In genomic region chr19:43779820-43780219, GRCh38 we compare ENCODE assay signal across 9 cellular contexts. TPM values are rescaled to one million over a fixed set of nuclear protein-coding genes. Genes with fewer than 3 reads are reported as not detected.
DNase-seq lines count a peak whose midpoint lies in the region; FAIRE-seq and TF ChIP-seq lines count a peak whose summit lies in the region.
"Had no signal": no experiment of that assay in that cellular context is flagged by ENCODE, and none has a peak within 500 bp of the region (broad histone marks: within the 10 kb centered on the region; RNA-seq: fewer than 3 reads in every experiment).

No MANE protein-coding gene starts in this region.

- peak overlapping the region; percentile 79 for H3K4me3 Mint-ChIP-seq in activated CD4-positive, alpha-beta T cell treated with anti-CD3 and anti-CD28 coated beads, Interleukin-2, amount 10 ng/mL, durations not matched to agents 7 days and 5 days

- CTCF ChIA-PET in activated CD4-positive, alpha-beta T cell treated with anti-CD3 and anti-CD28 coated beads, Interleukin-2, amount 10 ng/mL, durations not matched to agents 7 days and 5 days (lab: Charles Lee), result interaction anchor here (1.1 to 9.1 kb wide), 4 partner anchors 12 to 75 kb away, joined by 4 to 88 read pairs (median 5); no protein-coding TSS in a partner anchor
- CTCF ChIA-PET in PC-9 (lab: Charles Lee), result interaction anchor here (0.8 kb wide), 1 partner anchor 111 kb away, joined by 8 read pairs; no protein-coding TSS in a partner anchor

- H3K36me3 ChIP-seq in PC-9 (ENCODE audit: low read depth) (peaks cover 9% of the 10 kb centered on the region), colonic mucosa (no peaks in the 10 kb centered on the region), thymus (ENCODE audit: control insufficient read depth, insufficient read depth) (no peaks in the 10 kb centered on the region), SJCRH30 (no peaks in the 10 kb centered on the region)

- 8% methylated on average over 3 of the region's 3 CpGs for whole genome bisulfite sequencing in thymus

- H3K79me2 ChIP-seq in PC-9 (ENCODE audit: low read depth), result peaks cover 66% of the 10 kb centered on the region

- peaks cover 62% of the 10 kb centered on the region for H3K4me1 ChIP-seq in PC-9 (replicated peaks; ENCODE audit: insufficient read depth)
- H3K4me1 ChIP-seq in colonic mucosa, result peaks cover 20% of the 10 kb centered on the region
- H3K4me1 ChIP-seq in thymus (ENCODE audit: control insufficient read depth, insufficient read depth, low read length), result peaks cover 45% of the 10 kb centered on the region
- H3K4me1 ChIP-seq in SJCRH30, result peaks cover 13% of the 10 kb centered on the region; the same call in 1 of the 2 replicates

- H3K27me3 Mint-ChIP-seq in activated CD4-positive, alpha-beta T cell treated with anti-CD3 and anti-CD28 coated beads, Interleukin-2, amount 10 ng/mL, durations not matched to agents 7 days and 5 days, result no peaks in the 10 kb centered on the region

- H3K27me3 ChIP-seq in PC-9 (ENCODE audit: insufficient read depth, low read depth), result no peaks in the 10 kb centered on the region
- no peaks in the 10 kb centered on the region for H3K27me3 ChIP-seq in colonic mucosa
- H3K27me3 ChIP-seq in thymus (ENCODE audit: control insufficient read depth, insufficient read depth), result no peaks in the 10 kb centered on the region
- no peaks in the 10 kb centered on the region for H3K27me3 ChIP-seq in SJCRH30

- H3K27ac ChIP-seq in PC-9, result peak overlapping the region; percentile 88
- H3K27ac ChIP-seq in colonic mucosa, result peak overlapping the region; percentile 57
- peak overlapping the region; percentile 11 for H3K27ac ChIP-seq in thymus (ENCODE audit: low read depth)
- no peak overlapping the region for H3K27ac ChIP-seq in SJCRH30

- intact Hi-C loops in PC-9 (cut with micrococcal nuclease; ENCODE audit: unreplicated experiment) (loop anchor here (1.0 to 10.0 kb wide), 2 partner anchors 26 to 335 kb away; partner anchors contain the start of gene SMG9), colonic mucosa (cut with DNase I) (no loop called here)

- DNase-seq in activated CD4-positive, alpha-beta T cell treated with anti-CD3 and anti-CD28 coated beads, Interleukin-2, amount 10 ng/mL, durations not matched to agents 7 days and 5 days, result no peak
- no peak for DNase-seq in activated CD4-positive, alpha-beta T cell treated with anti-CD3 and anti-CD28 coated beads for 48 hours
- peak; percentile 39 to 48 for DNase-seq in PC-9
- DNase-seq in colonic mucosa, result peak; percentile 71
- no peak for DNase-seq in GM12892 (ENCODE audit: insufficient read length)
- DNase-seq in SJCRH30, result no peak
- no peak for DNase-seq in AG08395 (ENCODE audit: low spot score)
- DNase-seq: NCI-H187 treated with DMSO at 0.1 percent for 48 hours had no signal

- H3K4me3 ChIP-seq in PC-9, result peak overlapping the region; percentile 62
- H3K4me3 ChIP-seq in colonic mucosa, result peak overlapping the region; percentile 28
- peak overlapping the region; percentile 62 for H3K4me3 ChIP-seq in thymus (ENCODE audit: low read length)
- H3K4me3 ChIP-seq in SJCRH30, result no peak overlapping the region

- H3K9me3 ChIP-seq in PC-9 (ENCODE audit: insufficient read depth, low read depth), result no peaks in the 10 kb centered on the region
- H3K9me3 ChIP-seq in colonic mucosa, result no peaks in the 10 kb centered on the region
- no peaks in the 10 kb centered on the region for H3K9me3 ChIP-seq in thymus (ENCODE audit: control insufficient read depth)
- no peaks in the 10 kb centered on the region for H3K9me3 ChIP-seq in SJCRH30 (replicated peaks)

- H4K20me1 ChIP-seq in PC-9 (ENCODE audit: insufficient read depth), result no peaks in the 10 kb centered on the region

- TF ChIP-seq POLR2A in GM12892 (IDR thresholded peaks at IDR 0.05; ENCODE audit: low read depth, low read length), result no peak

- H3K4me2 ChIP-seq in PC-9, result peak overlapping the region; percentile 83

- peak overlapping the region; percentile 52 to 83 for H3K9ac ChIP-seq in colonic mucosa (ENCODE audit: low read depth in 2 of 2, low read length in 2 of 2)

- peaks cover 67% of the 10 kb centered on the region for H3F3A ChIP-seq in PC-9 (ENCODE audit: insufficient read depth, low read depth)

- H3K27ac Mint-ChIP-seq in activated CD4-positive, alpha-beta T cell treated with anti-CD3 and anti-CD28 coated beads, Interleukin-2, amount 10 ng/mL, durations not matched to agents 7 days and 5 days, result peak overlapping the region; percentile 91

- peaks cover 82% of the 10 kb centered on the region for H3K4me1 Mint-ChIP-seq in activated CD4-positive, alpha-beta T cell treated with anti-CD3 and anti-CD28 coated beads, Interleukin-2, amount 10 ng/mL, durations not matched to agents 7 days and 5 days

- H3K36me3 Mint-ChIP-seq in activated CD4-positive, alpha-beta T cell treated with anti-CD3 and anti-CD28 coated beads, Interleukin-2, amount 10 ng/mL, durations not matched to agents 7 days and 5 days (ENCODE audit: low read depth), result peaks cover 7% of the 10 kb centered on the region

- TSS peak; percentile 53 for BruUV-seq in PC-9 (replicated peaks; lab: Mats Ljungman, UMichigan)

- peak; percentile 53; the same call in 1 of the 2 replicates for TF ChIP-seq CTCF in PC-9 (conservative IDR thresholded peaks at IDR 0.05)
- peak; percentile 16 for TF ChIP-seq CTCF in colonic mucosa (IDR thresholded peaks at IDR 0.05)

- H2AFZ ChIP-seq in PC-9, result no peak overlapping the region

- no peaks in the 10 kb centered on the region for H3K9me2 ChIP-seq in PC-9 (ENCODE audit: insufficient read depth)

- H3K9me3 Mint-ChIP-seq in activated CD4-positive, alpha-beta T cell treated with anti-CD3 and anti-CD28 coated beads, Interleukin-2, amount 10 ng/mL, durations not matched to agents 7 days and 5 days, result no peaks in the 10 kb centered on the region

- POLR2A ChIA-PET in activated CD4-positive, alpha-beta T cell treated with anti-CD3 and anti-CD28 coated beads, Interleukin-2, amount 10 ng/mL, durations not matched to agents 7 days and 5 days (lab: Charles Lee), result interaction anchor here (1.0 kb wide), 1 partner anchor 111 kb away, joined by 4 read pairs; no protein-coding TSS in a partner anchor
- POLR2A ChIA-PET in PC-9 (lab: Charles Lee; ENCODE audit: unreplicated experiment), result interaction anchor here (0.6 kb wide), 2 partner anchors 11 to 20 kb away, joined by 3 to 8 read pairs; no protein-coding TSS in a partner anchor

- FAIRE-seq in GM12892 (lab: Jason Lieb, UNC), result no peak

RNA-seq across cellular contexts. Expression of gene KCNN4, which starts 1.0 kb away (rescaled TPM):
- total RNA-seq in activated CD4-positive, alpha-beta T cell treated with anti-CD3 and anti-CD28 coated beads, Interleukin-2, amount 10 ng/mL, durations not matched to agents 7 days and 5 days, result 10 to 100 TPM; 31.9 to 34.5 TPM
- total RNA-seq in PC-9 (2021) (92.4 and 92.7 TPM in 2 replicates), colonic mucosa (10 to 100 TPM; 25.4 to 60.9 TPM)
- 22.9 TPM for polyA plus RNA-seq in thymus
- polyA plus RNA-seq in GM12892 (2012; ENCODE audit: missing spikeins), result 41.1 TPM
- total RNA-seq in SJCRH30 (2014; rRNA removed; shearing (Covaris generic)), result 0.38 and 0.63 TPM in 2 replicates

RNA-seq across cellular contexts. Expression of gene LYPD5, which starts 22.4 kb away (rescaled TPM):
- total RNA-seq in activated CD4-positive, alpha-beta T cell treated with anti-CD3 and anti-CD28 coated beads, Interleukin-2, amount 10 ng/mL, durations not matched to agents 7 days and 5 days, result under 1 TPM; 0.62 to 0.79 TPM
- total RNA-seq in PC-9 (2021), result 2.6 and 2.9 TPM in 2 replicates
- 1 to 10 TPM; 3.3 to 3.9 TPM for total RNA-seq in colonic mucosa
- polyA plus RNA-seq in thymus, result 3.2 TPM
- not detected for polyA plus RNA-seq in GM12892 (2012; ENCODE audit: missing spikeins)
- 0.06 and 0.35 TPM in 2 replicates for total RNA-seq in SJCRH30 (2014; rRNA removed; shearing (Covaris generic))

RNA-seq across cellular contexts. Expression of gene SMG9, which starts 25.1 kb away (rescaled TPM):
- total RNA-seq in activated CD4-positive, alpha-beta T cell treated with anti-CD3 and anti-CD28 coated beads, Interleukin-2, amount 10 ng/mL, durations not matched to agents 7 days and 5 days, result 10 to 100 TPM; 69.1 to 71.0 TPM
- 76.8 and 84.1 TPM in 2 replicates for total RNA-seq in PC-9 (2021)
- total RNA-seq in colonic mucosa, result 10 to 100 TPM; 30.1 to 66.6 TPM
- polyA plus RNA-seq in thymus, result 36.9 TPM
- polyA plus RNA-seq in GM12892 (2012; ENCODE audit: missing spikeins), result 21.9 TPM
- 22.5 and 25.7 TPM in 2 replicates for total RNA-seq in SJCRH30 (2014; rRNA removed; shearing (Covaris generic))

RNA-seq across cellular contexts. Expression of gene ZNF283, which starts 47.3 kb away (rescaled TPM):
- total RNA-seq in activated CD4-positive, alpha-beta T cell treated with anti-CD3 and anti-CD28 coated beads, Interleukin-2, amount 10 ng/mL, durations not matched to agents 7 days and 5 days, result 1 to 10 TPM; 6.1 to 7.4 TPM
- total RNA-seq in PC-9 (2021) (14.8 and 15.2 TPM in 2 replicates), colonic mucosa (1 to 10 TPM; 6.5 to 7.3 TPM)
- polyA plus RNA-seq in thymus, result 4.6 TPM
- polyA plus RNA-seq in GM12892 (2012; ENCODE audit: missing spikeins), result 8.4 TPM
- total RNA-seq in SJCRH30 (2014; rRNA removed; shearing (Covaris generic)), result 9.7 and 15.0 TPM in 2 replicates

Comparison
In these comparisons a context has a peak if more than half of its experiments do, and no peak if none do; other contexts are left out.
1. DNase-seq: peak in PC-9 (2 of 2) and colonic mucosa (single experiment); none in activated CD4-positive, alpha-beta T cell treated with anti-CD3 and anti-CD28 coated beads, Interleukin-2, amount 10 ng/mL, durations not matched to agents 7 days and 5 days (single experiment), activated CD4-positive, alpha-beta T cell treated with anti-CD3 and anti-CD28 coated beads for 48 hours (single experiment), GM12892 (single experiment), SJCRH30 (0 of 2) and AG08395 (single experiment).
2. RNA of gene KCNN4, which starts 1.0 kb away (total RNA-seq): 92.4 to 92.7 TPM in PC-9, 25.4 to 60.9 TPM in colonic mucosa and 31.9 to 34.5 TPM in activated CD4-positive, alpha-beta T cell treated with anti-CD3 and anti-CD28 coated beads, Interleukin-2, amount 10 ng/mL, durations not matched to agents 7 days and 5 days; 0.38 to 0.63 TPM in SJCRH30; every median in the first group is over 10 times any median in the second.